Comparison of ENCODE assay signal across 23 cellular contexts in the genomic region with DNA sequence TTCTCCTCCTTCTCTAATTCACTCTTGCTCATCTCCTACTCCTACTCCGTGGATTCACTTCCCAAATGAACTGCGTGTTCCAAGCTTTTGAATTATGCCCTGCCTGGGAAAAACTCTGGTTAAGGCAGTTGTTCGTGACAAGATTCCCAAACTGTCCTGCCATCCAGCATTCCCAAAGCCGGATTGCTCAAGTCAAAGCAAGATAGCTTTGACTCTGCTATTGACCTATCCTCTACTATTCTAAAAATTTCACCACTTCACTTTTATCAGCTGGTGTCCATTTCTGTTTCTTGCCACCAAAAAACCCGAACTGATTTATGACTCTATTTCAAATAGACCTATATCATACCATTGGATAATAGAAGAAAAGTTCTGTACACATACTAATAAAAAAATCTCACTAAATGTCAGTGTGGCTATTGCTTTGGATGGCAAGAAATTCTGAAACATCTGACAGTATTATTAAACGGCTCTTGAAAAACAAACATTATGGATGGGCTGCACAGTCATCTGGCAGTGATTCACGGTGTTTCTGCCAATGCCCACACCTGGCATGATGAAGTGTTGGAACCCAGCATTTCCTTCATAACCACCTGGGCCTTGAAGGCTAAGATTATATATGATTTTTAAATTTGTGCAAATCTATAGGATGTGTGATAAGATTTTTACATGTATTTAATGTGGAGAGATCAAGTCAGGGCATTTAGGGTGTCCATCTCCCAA.
"Had no signal": no experiment of that assay in that cellular context is flagged by ENCODE, and none has a peak within 500 bp of the region (broad histone marks: within the 10 kb centered on the region; RNA-seq: fewer than 3 reads in every experiment).

No MANE protein-coding gene starts in this region.

- H3K9me3 ChIP-seq: esophagus muscularis mucosa, gastroesophageal sphincter, left ventricle myocardium inferior, lower lobe of right lung, pancreas, psoas muscle, testis, tibial nerve, upper lobe of right lung, vagina had no signal

- H3K4me3 ChIP-seq: coronary artery, esophagus muscularis mucosa, gastroesophageal sphincter, left ventricle myocardium inferior, lower lobe of right lung, pancreas, psoas muscle, testis, tibial nerve, upper lobe of right lung, vagina had no signal

- DNase-seq: effector CD8-positive, alpha-beta T cell; glutamatergic neuron; islet precursor cell; left ventricle myocardium inferior; lower lobe of right lung; mesenchymal stem cell; midbrain; occipital lobe; pancreas; psoas muscle; retina; stimulated activated CD4-positive, alpha-beta T cell treated with anti-CD3 and anti-CD28 coated beads, Interleukin-2, amount 100 ng/mL, for 24 hours; stimulated activated CD4-positive, alpha-beta T cell treated with anti-CD3 and anti-CD28 coated beads, Interleukin-4, amount 100 ng/mL, for 4 hours; stimulated activated naive B cell treated with anti-CD40 and anti-IgM and Interleukin-4, amounts not matched to agents 10 μg/mL and 1 μg/mL and 100 μg/mL, for 72 hours; stimulated activated naive CD8-positive, alpha-beta T cell treated with anti-CD3 and anti-CD28 coated beads, Interleukin-15, amount 100 ng/mL, for 72 hours; testis; upper lobe of right lung had no signal

- H3K36me3 ChIP-seq: esophagus muscularis mucosa, gastroesophageal sphincter, left ventricle myocardium inferior, lower lobe of right lung, pancreas, tibial nerve, upper lobe of right lung, vagina had no signal

- H3K27ac ChIP-seq: coronary artery, esophagus muscularis mucosa, gastroesophageal sphincter, left ventricle myocardium inferior, lower lobe of right lung, pancreas, psoas muscle, testis, tibial nerve, upper lobe of right lung, vagina had no signal

- ATAC-seq: gastroesophageal sphincter; lower lobe of right lung; psoas muscle; sciatic nerve; stimulated activated naive B cell treated with anti-CD40 and anti-IgM and Interleukin-4, amounts not matched to agents 10 μg/mL and 1 μg/mL and 100 μg/mL, for 72 hours; stimulated activated naive CD8-positive, alpha-beta T cell treated with anti-CD3 and anti-CD28 coated beads, Interleukin-15, amount 100 ng/mL, for 72 hours; upper lobe of right lung had no signal

- H3K4me1 ChIP-seq: gastroesophageal sphincter, lower lobe of right lung, pancreas, psoas muscle, tibial nerve, upper lobe of right lung had no signal

- H3K27me3 ChIP-seq: esophagus muscularis mucosa, gastroesophageal sphincter, pancreas, testis, tibial nerve, upper lobe of right lung, vagina had no signal
